In the genomic region with DNA sequence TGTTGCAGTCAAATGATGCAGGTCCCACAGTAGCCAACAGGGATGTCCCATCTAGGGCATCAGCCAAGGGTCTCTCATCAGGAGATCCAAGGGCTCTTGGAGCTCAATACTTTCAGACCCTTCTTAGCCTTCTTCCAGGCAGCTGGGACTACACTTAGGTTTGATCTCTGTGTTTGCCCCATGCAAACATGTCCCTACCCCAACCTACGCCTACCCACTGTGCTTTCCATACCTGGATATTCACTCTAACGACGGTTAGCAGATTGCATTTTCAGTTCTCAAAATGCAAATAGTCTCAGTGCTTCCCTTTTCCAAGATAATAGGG, we compare ENCODE assay signal across 8 cellular contexts. TPM values are rescaled to one million over a fixed set of nuclear protein-coding genes. Genes with fewer than 3 reads are reported as not detected.
DNase-seq lines count a peak whose midpoint lies in the region; ATAC-seq and TF ChIP-seq lines count a peak whose summit lies in the region.

No MANE protein-coding gene starts in this region.

- TF ChIP-seq CTCF in astrocyte of the spinal cord (IDR thresholded peaks at IDR 0.05; ENCODE audit: low read depth, low read length): no peak

- H3K27ac Mint-ChIP-seq in natural killer cell treated with Interleukin-12 subunit alpha and Interleukin-12 subunit beta and Interleukin-15 and Interleukin-18, amount 100 ng/mL, for 72 hours: peak overlapping the region; percentile 71 to 91

- no peaks in the 10 kb centered on the region for H3K36me3 Mint-ChIP-seq in natural killer cell treated with Interleukin-12 subunit alpha and Interleukin-12 subunit beta and Interleukin-15 and Interleukin-18, amount 100 ng/mL, for 72 hours

- ATAC-seq in HG03139 (IDR thresholded peaks at IDR 0.05; ENCODE audit: unreplicated experiment) (peak; percentile 4), GM21367 (IDR thresholded peaks at IDR 0.05; ENCODE audit: unreplicated experiment) (no peak)
- ATAC-seq in natural killer cell treated with Interleukin-12 subunit alpha and Interleukin-12 subunit beta and Interleukin-15 and Interleukin-18, amount 100 ng/mL, for 72 hours: no peak

- H3K4me3 Mint-ChIP-seq in natural killer cell treated with Interleukin-12 subunit alpha and Interleukin-12 subunit beta and Interleukin-15 and Interleukin-18, amount 100 ng/mL, for 72 hours: peak overlapping the region; percentile 91

- in situ Hi-C loops in astrocyte of the spinal cord (cut with HindIII; ENCODE audit: low sequenced_read_pairs): no loop called here

- peak; percentile 46 for DNase-seq in CD1c-positive myeloid dendritic cell (ENCODE audit: extremely low spot score)
- no peak for DNase-seq in astrocyte of the spinal cord (ENCODE audit: low read depth, low spot score)
- DNase-seq in natural killer cell treated with Interleukin-12 subunit alpha and Interleukin-12 subunit beta and Interleukin-15 and Interleukin-18, amount 100 ng/mL, for 72 hours (ENCODE audit: low spot score): no peak
- DNase-seq in nucleus accumbens (lab: John Stamatoyannopoulos, UW): no peak
- no peak for DNase-seq in NCI-H510A (lab: John Stamatoyannopoulos, UW)
- no peak for DNase-seq in NCI-H1436 treated with DMSO at 0.1 percent for 48 hours (lab: John Stamatoyannopoulos, UW)

- H3K27me3 Mint-ChIP-seq in natural killer cell treated with Interleukin-12 subunit alpha and Interleukin-12 subunit beta and Interleukin-15 and Interleukin-18, amount 100 ng/mL, for 72 hours: no peaks in the 10 kb centered on the region

- H3K4me3 ChIP-seq in astrocyte of the spinal cord (ENCODE audit: low read depth, low read length): peak overlapping the region; percentile 85

- no peaks in the 10 kb centered on the region for H3K9me3 Mint-ChIP-seq in natural killer cell treated with Interleukin-12 subunit alpha and Interleukin-12 subunit beta and Interleukin-15 and Interleukin-18, amount 100 ng/mL, for 72 hours

- H3K4me1 Mint-ChIP-seq in natural killer cell treated with Interleukin-12 subunit alpha and Interleukin-12 subunit beta and Interleukin-15 and Interleukin-18, amount 100 ng/mL, for 72 hours (ENCODE audit: low read depth in 2 of 2): peaks cover 7% of the 10 kb centered on the region in 2 donors

RNA-seq across cellular contexts. Expression of a gene that starts 0.8 kb away (rescaled TPM):
- total RNA-seq in natural killer cell treated with Interleukin-12 subunit alpha and Interleukin-12 subunit beta and Interleukin-15 and Interleukin-18, amount 100 ng/mL, for 72 hours: 10 to 100 TPM in 1 of 2 donors, 1 to 10 TPM in 1; 9.9 to 10.5 TPM

RNA-seq across cellular contexts. Expression of a gene that starts 13.7 kb away (rescaled TPM):
- 1 to 10 TPM; 6.8 to 9.6 TPM for total RNA-seq in natural killer cell treated with Interleukin-12 subunit alpha and Interleukin-12 subunit beta and Interleukin-15 and Interleukin-18, amount 100 ng/mL, for 72 hours
